ENCODE assay signal across 18 cellular contexts in genomic region chr9:80233102-80233843, GRCh38.
DNase-seq lines count a peak whose midpoint lies in the region; ATAC-seq and TF ChIP-seq lines count a peak whose summit lies in the region.
"Had no signal": no experiment of that assay in that cellular context is flagged by ENCODE, and none has a peak within 500 bp of the region (broad histone marks: within the 10 kb centered on the region; RNA-seq: fewer than 3 reads in every experiment).

No MANE protein-coding gene starts in this region.

- WGBS in hepatocyte (ENCODE audit: low lambda C conversion rate, missing lambda C conversion rate), result 65% methylated on average over 1 of the region's 1 CpG
- 96 to 100% methylated on average over 1 of the region's 1 CpG for WGBS in endodermal cell (ENCODE audit: insufficient coverage in 1 of 2, insufficient read length in 1 of 2), 2 experiments

- H2AFZ ChIP-seq in hepatocyte, result no peak overlapping the region
- H2AFZ ChIP-seq: PC-9 had no signal

- no peak overlapping the region for H3K27ac Mint-ChIP-seq in endodermal cell
- H3K27ac Mint-ChIP-seq: CD4-positive, alpha-beta memory T cell had no signal

- H3K9me3 ChIP-seq in BE2C (no peaks in the 10 kb centered on the region; the same call in 1 of the 2 replicates), SJCRH30 (replicated peaks) (no peaks in the 10 kb centered on the region; the same call in 1 of the 2 replicates), hepatocyte (ENCODE audit: low read depth) (no peaks in the 10 kb centered on the region), endodermal cell (ENCODE audit: control insufficient read depth, low read length) (no peaks in the 10 kb centered on the region)

- in situ Hi-C loops in KBM-7 (cut with MboI; ENCODE audit: low pct_unique_long_range_greater_than_20kb, low sequenced_read_pairs), result no loop called here

- no peak overlapping the region for H3K4me2 ChIP-seq in hepatocyte
- H3K4me2 ChIP-seq: BLaER1, PC-9 had no signal

- no peaks in the 10 kb centered on the region for H3K36me3 Mint-ChIP-seq in endodermal cell (ENCODE audit: low read depth)
- H3K36me3 Mint-ChIP-seq: CD4-positive, alpha-beta memory T cell had no signal

- TF ChIP-seq CTCF in BE2C (IDR thresholded peaks at IDR 0.05; ENCODE audit: low read depth, low read length) (no peak), foreskin keratinocyte (conservative IDR thresholded peaks at IDR 0.05) (no peak), hepatocyte (IDR thresholded peaks at IDR 0.05; ENCODE audit: poor library complexity) (no peak), endodermal cell (conservative IDR thresholded peaks at IDR 0.05) (no peak)

- no peaks in the 10 kb centered on the region for H4K20me1 ChIP-seq in hepatocyte (ENCODE audit: insufficient read depth, poor library complexity, severe bottlenecking)
- H4K20me1 ChIP-seq: BLaER1 had no signal

- no peaks in the 10 kb centered on the region for H3K4me1 Mint-ChIP-seq in endodermal cell
- H3K4me1 Mint-ChIP-seq: CD4-positive, alpha-beta memory T cell had no signal

- peaks cover 1% of the 10 kb centered on the region for H3K9me3 Mint-ChIP-seq in endodermal cell

- no peak overlapping the region for H3K4me3 Mint-ChIP-seq in endodermal cell
- H3K4me3 Mint-ChIP-seq: CD4-positive, alpha-beta memory T cell had no signal

- peak; percentile 21 for ATAC-seq in foreskin keratinocyte
- ATAC-seq: K562 had no signal

- H3K9me2 ChIP-seq in hepatocyte (replicated peaks; ENCODE audit: insufficient read depth), result no peaks in the 10 kb centered on the region

- H3K27me3 ChIP-seq in BE2C, result no peaks in the 10 kb centered on the region
- H3K27me3 ChIP-seq in SJCRH30, result no peaks in the 10 kb centered on the region
- no peaks in the 10 kb centered on the region for H3K27me3 ChIP-seq in foreskin keratinocyte
- H3K27me3 ChIP-seq in hepatocyte, result no peaks in the 10 kb centered on the region
- H3K27me3 ChIP-seq in endodermal cell (ENCODE audit: control insufficient read depth, insufficient read depth, low read length, poor library complexity, severe bottlenecking), result no peaks in the 10 kb centered on the region
- H3K27me3 ChIP-seq: BLaER1 had no signal

- no peak overlapping the region for H3K9ac ChIP-seq in endodermal cell (ENCODE audit: extremely low read depth, low read length, poor library complexity, severe bottlenecking)
- H3K9ac ChIP-seq: BLaER1 had no signal

- H3K4me1 ChIP-seq in BE2C (peaks cover 24% of the 10 kb centered on the region), SJCRH30 (peaks cover 20% of the 10 kb centered on the region), foreskin keratinocyte (no peaks in the 10 kb centered on the region), hepatocyte (ENCODE audit: insufficient read depth) (no peaks in the 10 kb centered on the region), endodermal cell (ENCODE audit: control insufficient read depth, insufficient read depth, low read length) (no peaks in the 10 kb centered on the region)

- peak; percentile 66 for DNase-seq in BE2C
- DNase-seq in SJCRH30, result no peak
- no peak for DNase-seq in foreskin keratinocyte
- DNase-seq in retina, result peak; percentile 28
- no peak for DNase-seq in hepatocyte (ENCODE audit: low spot score)
- DNase-seq in KBM-7, result no peak
- DNase-seq in endodermal cell, result no peak
- DNase-seq in AG08396 (ENCODE audit: low spot score), result no peak
- DNase-seq: 8988T; CD4-positive, alpha-beta memory T cell; GF-D8; GOT3; NCI-H187; NCI-H2107; NCI-H524; PC-9 had no signal

- no peaks in the 10 kb centered on the region for H3K79me2 ChIP-seq in hepatocyte

- no peaks in the 10 kb centered on the region for H3K27me3 Mint-ChIP-seq in endodermal cell (ENCODE audit: insufficient read depth)
- H3K27me3 Mint-ChIP-seq: CD4-positive, alpha-beta memory T cell had no signal

- H3K27ac ChIP-seq in SJCRH30 (peak overlapping the region; percentile 68), foreskin keratinocyte (no peak overlapping the region), hepatocyte (no peak overlapping the region), endodermal cell (ENCODE audit: low read depth, low read length) (no peak overlapping the region)
- H3K27ac ChIP-seq: BLaER1, PC-9 had no signal

- no peaks in the 10 kb centered on the region for H3K36me3 ChIP-seq in BE2C
- H3K36me3 ChIP-seq in SJCRH30, result no peaks in the 10 kb centered on the region
- no peaks in the 10 kb centered on the region for H3K36me3 ChIP-seq in hepatocyte (replicated peaks; ENCODE audit: insufficient read depth, low read depth)
- no peaks in the 10 kb centered on the region for H3K36me3 ChIP-seq in endodermal cell (ENCODE audit: control insufficient read depth, insufficient read depth, low read length)
- H3K36me3 ChIP-seq: BLaER1 had no signal

- no peak overlapping the region for H3K4me3 ChIP-seq in BE2C (ENCODE audit: low read depth, low read length)
- H3K4me3 ChIP-seq in SJCRH30, result no peak overlapping the region
- H3K4me3 ChIP-seq in hepatocyte, result no peak overlapping the region
- no peak overlapping the region for H3K4me3 ChIP-seq in endodermal cell (ENCODE audit: low read length)
- H3K4me3 ChIP-seq: BLaER1, K562, PC-9 had no signal

Comparison
In these comparisons a context has a peak if more than half of its experiments do, and no peak if none do; other contexts are left out.
1. DNase-seq: peak in BE2C (single experiment) and retina (single experiment); none in SJCRH30 (0 of 2), foreskin keratinocyte (0 of 2), hepatocyte (single experiment), KBM-7 (single experiment), endodermal cell (single experiment) and AG08396 (single experiment).